7 cellular contexts compared by ENCODE assay signal in the genomic region with DNA sequence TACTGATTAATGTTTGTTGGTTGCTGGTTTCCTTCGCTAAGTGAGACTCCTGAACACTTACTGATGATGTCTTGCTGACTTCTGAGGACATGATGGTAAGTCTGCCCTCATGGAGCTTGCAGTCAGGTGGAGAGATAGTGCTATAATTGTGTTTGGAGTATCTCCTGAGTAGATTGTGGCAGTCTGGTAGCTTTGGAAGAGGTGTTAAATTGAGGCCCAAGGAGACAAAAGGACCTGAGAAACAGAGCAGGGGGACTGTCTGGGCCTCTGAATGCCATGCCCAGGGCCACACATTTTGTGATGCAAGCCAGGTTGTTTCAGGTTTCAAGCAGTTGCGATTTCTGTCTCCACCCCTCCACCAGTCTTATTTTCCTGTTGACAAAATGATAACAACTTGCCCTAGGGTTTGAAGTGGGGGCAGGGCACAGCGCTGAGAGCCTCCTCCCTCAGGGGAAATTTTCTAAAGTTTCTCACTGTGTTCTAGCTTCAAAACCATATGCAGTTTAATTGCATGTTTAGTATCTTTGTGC. TPM values are rescaled to one million over a fixed set of nuclear protein-coding genes. Genes with fewer than 3 reads are reported as not detected.
A peak's percentile ranks its signal among the peaks of the same experiment; 100 is the strongest.
DNase-seq lines count a peak whose midpoint lies in the region; ATAC-seq lines count a peak whose summit lies in the region.

No MANE protein-coding gene starts in this region.

- H3K9ac ChIP-seq in subcutaneous abdominal adipose tissue (ENCODE audit: low read length in 5 of 5): no peak overlapping the region

- ATAC-seq in left lobe of liver (peak; percentile 74), HG03095 (IDR thresholded peaks at IDR 0.05; ENCODE audit: unreplicated experiment) (no peak)

- H3K4me1 Mint-ChIP-seq in activated CD4-positive, alpha-beta memory T cell treated with anti-CD3 and anti-CD28 coated beads, Interleukin-2, amount 10 ng/mL, durations not matched to agents 7 days and 5 days: peaks cover 96% of the 10 kb centered on the region

- H3K27ac ChIP-seq in subcutaneous abdominal adipose tissue (ENCODE audit: low read depth, low read length): peak overlapping the region; percentile 80

- H3K27me3 Mint-ChIP-seq in activated CD4-positive, alpha-beta memory T cell treated with anti-CD3 and anti-CD28 coated beads, Interleukin-2, amount 10 ng/mL, durations not matched to agents 7 days and 5 days: no peaks in the 10 kb centered on the region

- H3K4me3 Mint-ChIP-seq in activated CD4-positive, alpha-beta memory T cell treated with anti-CD3 and anti-CD28 coated beads, Interleukin-2, amount 10 ng/mL, durations not matched to agents 7 days and 5 days: peak overlapping the region; percentile 66

- POLR2A ChIA-PET in activated CD4-positive, alpha-beta memory T cell treated with anti-CD3 and anti-CD28 coated beads, Interleukin-2, amount 10 ng/mL, durations not matched to agents 7 days and 5 days (lab: Charles Lee): interaction anchor here (0.8 to 13.0 kb wide), 12 partner anchors 13 to 172 kb away, joined by 3 to 374 read pairs (median 4); partner anchors contain the start of genes AAGAB, IQCH and SMAD3

- no peaks in the 10 kb centered on the region for H3K27me3 ChIP-seq in subcutaneous abdominal adipose tissue (ENCODE audit: control insufficient read depth in 5 of 5, insufficient read depth in 4 of 5, low read length in 5 of 5)

- DNase-seq in NCI-H226 (peak; percentile 65), left lobe of liver (ENCODE audit: low spot score) (no peak), NCI-H1417 treated with DMSO at 0.1 percent for 48 hours (lab: John Stamatoyannopoulos, UW) (no peak), A172 (ENCODE audit: low spot score) (no peak)
- peak; percentile 85 for DNase-seq in activated CD4-positive, alpha-beta memory T cell treated with anti-CD3 and anti-CD28 coated beads, Interleukin-2, amount 10 ng/mL, durations not matched to agents 7 days and 5 days

- peaks cover 25 to 79% (median 66%) of the 10 kb centered on the region in 5 donors for H3K4me1 ChIP-seq in subcutaneous abdominal adipose tissue (ENCODE audit: control insufficient read depth in 5 of 5, insufficient read depth in 5 of 5, low read length in 5 of 5)

- H3K9me3 ChIP-seq in subcutaneous abdominal adipose tissue (ENCODE audit: control insufficient read depth in 5 of 5, low read length in 5 of 5): no peaks in the 10 kb centered on the region

- H3K27ac Mint-ChIP-seq in activated CD4-positive, alpha-beta memory T cell treated with anti-CD3 and anti-CD28 coated beads, Interleukin-2, amount 10 ng/mL, durations not matched to agents 7 days and 5 days: peak overlapping the region; percentile 95

- CTCF ChIA-PET in activated CD4-positive, alpha-beta memory T cell treated with anti-CD3 and anti-CD28 coated beads, Interleukin-2, amount 10 ng/mL, durations not matched to agents 7 days and 5 days (lab: Charles Lee): interaction anchor here (0.8 to 5.2 kb wide), 6 partner anchors 9 to 35 kb away, joined by 3 to 51 read pairs (median 6); no protein-coding TSS in a partner anchor

- peaks cover 0 to 4% (median 0%) of the 10 kb centered on the region in 5 donors for H3K36me3 ChIP-seq in subcutaneous abdominal adipose tissue (ENCODE audit: control insufficient read depth in 5 of 5, insufficient read depth in 5 of 5, low read length in 5 of 5)

- no peaks in the 10 kb centered on the region for H3K9me3 Mint-ChIP-seq in activated CD4-positive, alpha-beta memory T cell treated with anti-CD3 and anti-CD28 coated beads, Interleukin-2, amount 10 ng/mL, durations not matched to agents 7 days and 5 days

- H3K36me3 Mint-ChIP-seq in activated CD4-positive, alpha-beta memory T cell treated with anti-CD3 and anti-CD28 coated beads, Interleukin-2, amount 10 ng/mL, durations not matched to agents 7 days and 5 days (ENCODE audit: low read depth): peaks cover 89% of the 10 kb centered on the region

- H3K4me3 ChIP-seq in subcutaneous abdominal adipose tissue (ENCODE audit: low read depth in 1 of 5, low read length in 5 of 5): no peak overlapping the region

RNA-seq across cellular contexts. Expression of gene SMAD3, which starts 16.7 kb away (rescaled TPM):
- 100 to 1,000 TPM; 145 to 148 TPM for total RNA-seq in activated CD4-positive, alpha-beta memory T cell treated with anti-CD3 and anti-CD28 coated beads, Interleukin-2, amount 10 ng/mL, durations not matched to agents 7 days and 5 days
- total RNA-seq in left lobe of liver: 17.1 TPM
- 5.2 and 7.2 TPM in 2 replicates for total RNA-seq in A172 (2014; rRNA removed; shearing (Covaris generic))

Comparison
In these comparisons a context has a peak if more than half of its experiments do, and no peak if none do; other contexts are left out.
1. DNase-seq: peak in NCI-H226 (single experiment) and activated CD4-positive, alpha-beta memory T cell treated with anti-CD3 and anti-CD28 coated beads, Interleukin-2, amount 10 ng/mL, durations not matched to agents 7 days and 5 days (single experiment); none in left lobe of liver (single experiment), NCI-H1417 treated with DMSO at 0.1 percent for 48 hours (single experiment) and A172 (single experiment).